In genomic region chr10:16941067-16941466, GRCh38 we compare ENCODE assay signal across 30 cellular contexts.
"Had no signal": no experiment of that assay in that cellular context is flagged by ENCODE, and none has a peak within 500 bp of the region (broad histone marks: within the 10 kb centered on the region; RNA-seq: fewer than 3 reads in every experiment).

No MANE protein-coding gene starts in this region.

- H3K4me2 ChIP-seq: smooth muscle cell had no signal

- H3K9me3 ChIP-seq: neutrophil, pancreas, prostate gland, spleen, suprapubic skin, testis, tibial artery, transverse colon, upper lobe of right lung, uterus had no signal

- H3K9me3 Mint-ChIP-seq: naive B cell; naive thymus-derived CD8-positive, alpha-beta T cell; nephron progenitor cell; neural crest cell; stimulated activated memory B cell treated with anti-CD40 and anti-IgM and Interleukin-4, amounts not matched to agents 10 μg/mL and 1 μg/mL and 100 μg/mL, for 72 hours; stimulated activated naive CD8-positive, alpha-beta T cell treated with anti-CD3 and anti-CD28 coated beads, Interleukin-15, amount 100 ng/mL, for 72 hours; type B pancreatic cell had no signal

- H3K36me3 ChIP-seq: neutrophil, pancreas, prostate gland, spleen, suprapubic skin, tibial artery, transverse colon, upper lobe of right lung, uterus had no signal

- H3K27ac Mint-ChIP-seq: naive B cell; naive thymus-derived CD8-positive, alpha-beta T cell; nephron progenitor cell; stimulated activated memory B cell treated with anti-CD40 and anti-IgM and Interleukin-4, amounts not matched to agents 10 μg/mL and 1 μg/mL and 100 μg/mL, for 72 hours; stimulated activated naive CD8-positive, alpha-beta T cell treated with anti-CD3 and anti-CD28 coated beads, Interleukin-15, amount 100 ng/mL, for 72 hours; type B pancreatic cell had no signal

- H3K27me3 ChIP-seq: neutrophil, pancreas, spleen, suprapubic skin, testis, tibial artery, transverse colon, upper lobe of right lung, uterus had no signal

- H3K4me3 Mint-ChIP-seq: naive B cell; naive thymus-derived CD8-positive, alpha-beta T cell; nephron progenitor cell; neural crest cell; stimulated activated memory B cell treated with anti-CD40 and anti-IgM and Interleukin-4, amounts not matched to agents 10 μg/mL and 1 μg/mL and 100 μg/mL, for 72 hours; stimulated activated naive CD8-positive, alpha-beta T cell treated with anti-CD3 and anti-CD28 coated beads, Interleukin-15, amount 100 ng/mL, for 72 hours; type B pancreatic cell had no signal

- H3K4me1 Mint-ChIP-seq: naive B cell had no signal

- H3K27ac ChIP-seq: neutrophil, pancreas, prostate gland, skin epidermis, spleen, suprapubic skin, testis, tibial artery, transverse colon, upper lobe of right lung, uterus had no signal

- ATAC-seq: naive thymus-derived CD8-positive, alpha-beta T cell; pancreas; right cardiac atrium; sciatic nerve; stimulated activated memory B cell treated with anti-CD40 and anti-IgM and Interleukin-4, amounts not matched to agents 10 μg/mL and 1 μg/mL and 100 μg/mL, for 72 hours; stimulated activated naive CD8-positive, alpha-beta T cell treated with anti-CD3 and anti-CD28 coated beads, Interleukin-15, amount 100 ng/mL, for 72 hours; stimulated activated naive CD8-positive, alpha-beta T cell treated with anti-CD3 and anti-CD28 coated beads, Interleukin-15, Interleukin-2, amounts not matched to agents 100 U/mL and 50 U/mL, for 24 hours; upper lobe of right lung had no signal

- H3K27me3 Mint-ChIP-seq: naive thymus-derived CD8-positive, alpha-beta T cell; stimulated activated naive CD8-positive, alpha-beta T cell treated with anti-CD3 and anti-CD28 coated beads, Interleukin-15, amount 100 ng/mL, for 72 hours; type B pancreatic cell had no signal

- FAIRE-seq: pancreas had no signal

- H3K36me3 Mint-ChIP-seq: type B pancreatic cell had no signal

- H3K4me1 ChIP-seq: pancreas, prostate gland, spleen, testis had no signal

- H3K4me3 ChIP-seq: pancreas, prostate gland, skin epidermis, smooth muscle cell, spleen, suprapubic skin, testis, tibial artery, transverse colon, upper lobe of right lung, uterus had no signal

- DNase-seq: naive B cell; naive thymus-derived CD8-positive, alpha-beta T cell; nephron progenitor cell; nucleus accumbens; pancreas; right cardiac atrium; spleen; stimulated activated CD4-positive, alpha-beta T cell treated with anti-CD3 and anti-CD28 coated beads, Interleukin-12 subunit alpha, Interleukin-12 subunit beta, amount 100 ng/mL, for 4 hours; stimulated activated CD4-positive, alpha-beta T cell treated with anti-CD3 and anti-CD28 coated beads, Interleukin-1b, Interleukin-23, amount 100 ng/mL, for 48 hours; stimulated activated CD4-positive, alpha-beta T cell treated with anti-CD3 and anti-CD28 coated beads, Interleukin-4, amount 100 ng/mL, for 1 hour; stimulated activated CD4-positive, alpha-beta T cell treated with anti-CD3 and anti-CD28 coated beads, Interleukin-4, amount 100 ng/mL, for 4 hours; stimulated activated CD8-positive, alpha-beta memory T cell treated with anti-CD3 and anti-CD28 coated beads, Interleukin-4, amount 100 ng/mL, for 48 hours; stimulated activated naive CD4-positive, alpha-beta T cell; stimulated activated naive CD8-positive, alpha-beta T cell treated with anti-CD3 and anti-CD28 coated beads, Interleukin-15, amount 100 ng/mL, for 72 hours; stimulated activated naive CD8-positive, alpha-beta T cell treated with anti-CD3 and anti-CD28 coated beads, Interleukin-15, Interleukin-2, amounts not matched to agents 100 U/mL and 50 U/mL, for 24 hours; substantia nigra; testis; tibial artery; transverse colon; upper lobe of right lung; uterus had no signal
